ENCODE assay signal across 17 cellular contexts in genomic region chr11:36394926-36395325, GRCh38.
"Had no signal": no experiment of that assay in that cellular context is flagged by ENCODE, and none has a peak within 500 bp of the region (broad histone marks: within the 10 kb centered on the region; RNA-seq: fewer than 3 reads in every experiment).

No MANE protein-coding gene starts in this region.

- H3K4me1 ChIP-seq: suprapubic skin had no signal

- H3K27ac ChIP-seq: epithelial cell of prostate, SJCRH30, suprapubic skin had no signal

- H3K4me3 ChIP-seq: SJCRH30, suprapubic skin, upper lobe of left lung had no signal

- DNase-seq: activated CD4-positive, CD25-positive, alpha-beta regulatory T cell; activated effector memory CD4-positive, alpha-beta T cell treated with Interleukin-2 at 50 U/mL for 16 hours; activated naive CD8-positive, alpha-beta T cell treated with anti-CD3 and anti-CD28 coated beads, Interleukin-2, amount 10 ng/mL, durations not matched to agents 7 days and 5 days; aorta; cerebellar nuclear complex; effector memory CD4-positive, alpha-beta T cell; foreskin melanocyte; mesendoderm; nucleus accumbens; SJCRH30; stimulated activated naive CD4-positive, alpha-beta T cell; upper lobe of left lung had no signal

- H3K36me3 ChIP-seq: suprapubic skin, upper lobe of left lung had no signal

- H3K4me1 Mint-ChIP-seq: nephron had no signal

- H3K9me3 ChIP-seq: SJCRH30, suprapubic skin, upper lobe of left lung had no signal

- H3K4me3 Mint-ChIP-seq: activated naive CD8-positive, alpha-beta T cell treated with anti-CD3 and anti-CD28 coated beads, Interleukin-2, amount 10 ng/mL, durations not matched to agents 7 days and 5 days; dendritic cell treated with granulocyte-macrophage colony-stimulating factor and Interleukin-4, amounts not matched to agents 40 ng/mL and 50 ng/mL, for 4 days; nephron; T-helper 2 cell treated with Interferon-gamma antibody and Interleukin-4, amounts not matched to agents 5 μg/mL and 100 μg/mL, for 36 hours had no signal

- H3K9me3 Mint-ChIP-seq: T-helper 2 cell treated with Interferon-gamma antibody and Interleukin-4, amounts not matched to agents 5 μg/mL and 100 μg/mL, for 36 hours had no signal

- H3K27ac Mint-ChIP-seq: activated naive CD8-positive, alpha-beta T cell treated with anti-CD3 and anti-CD28 coated beads, Interleukin-2, amount 10 ng/mL, durations not matched to agents 7 days and 5 days; dendritic cell treated with granulocyte-macrophage colony-stimulating factor and Interleukin-4, amounts not matched to agents 40 ng/mL and 50 ng/mL, for 4 days; nephron; T-helper 2 cell treated with Interferon-gamma antibody and Interleukin-4, amounts not matched to agents 5 μg/mL and 100 μg/mL, for 36 hours had no signal

- H3K27me3 ChIP-seq: SJCRH30, suprapubic skin, upper lobe of left lung had no signal
